Comparison of ENCODE assay signal across 1 cellular context in the genomic region with DNA sequence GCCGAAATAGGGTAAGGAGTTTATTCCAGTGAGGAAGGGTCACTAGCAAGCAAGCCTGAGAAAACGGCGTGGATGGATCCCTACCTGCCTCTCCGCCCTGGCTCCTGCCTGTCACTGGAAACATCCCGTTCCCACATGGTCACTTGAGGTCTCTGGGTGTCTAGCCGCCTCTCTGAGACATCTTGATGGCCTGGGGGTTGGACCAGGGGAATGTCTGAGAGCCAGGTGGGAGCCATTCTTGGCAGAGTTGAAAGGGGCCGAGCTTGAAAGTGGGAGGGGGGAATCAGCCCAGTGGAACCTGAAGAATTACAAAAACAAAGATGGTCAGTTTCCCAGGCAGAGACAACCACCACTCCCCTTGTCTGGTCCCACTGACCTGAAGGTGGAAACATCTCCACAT.
TF ChIP-seq lines count a peak whose summit lies in the region.

No MANE protein-coding gene starts in this region.

TF ChIP-seq in HCT116, 20 proteins besides CTCF, POLR2A, EP300 and RAD21:
- TF ChIP-seq FOSL1 (IDR thresholded peaks at IDR 0.05; ENCODE audit: low read depth) (no peak), EGR1 (IDR thresholded peaks at IDR 0.05; ENCODE audit: low read depth) (no peak), JUND (IDR thresholded peaks at IDR 0.05) (no peak), POLR2AphosphoS5 (IDR thresholded peaks at IDR 0.05; ENCODE audit: low read depth, low read length) (no peak), CBX3 (IDR thresholded peaks at IDR 0.05; ENCODE audit: low read depth) (no peak), SRF (IDR thresholded peaks at IDR 0.05; ENCODE audit: low read depth) (no peak), ELF1 (IDR thresholded peaks at IDR 0.05; ENCODE audit: borderline replicate concordance, low read depth) (no peak), ATF3 (IDR thresholded peaks at IDR 0.05) (no peak), EZH2 (IDR thresholded peaks at IDR 0.05) (no peak), SP1 (IDR thresholded peaks at IDR 0.05; ENCODE audit: low read depth) (no peak), ZFX (IDR thresholded peaks at IDR 0.05) (no peak), MAX (IDR thresholded peaks at IDR 0.05) (no peak), YY1 (IDR thresholded peaks at IDR 0.05; ENCODE audit: extremely low read depth, insufficient replicate concordance, low read depth, low read length) (no peak), EZH2phosphoT487 (IDR thresholded peaks at IDR 0.05; ENCODE audit: borderline replicate concordance) (no peak), CEBPB (IDR thresholded peaks at IDR 0.05; ENCODE audit: low read depth) (no peak), TCF7L2 (IDR thresholded peaks at IDR 0.05; ENCODE audit: borderline replicate concordance, extremely low read depth, insufficient read depth, insufficient read length) (no peak), ZNF274 (IDR thresholded peaks at IDR 0.05; ENCODE audit: low read depth, low read length) (no peak), SIN3A (IDR thresholded peaks at IDR 0.05; ENCODE audit: low read depth) (no peak), ZBTB33 (IDR thresholded peaks at IDR 0.05; ENCODE audit: extremely low read depth, insufficient replicate concordance, low read length) (no peak)
- TF ChIP-seq, protein P1, sequence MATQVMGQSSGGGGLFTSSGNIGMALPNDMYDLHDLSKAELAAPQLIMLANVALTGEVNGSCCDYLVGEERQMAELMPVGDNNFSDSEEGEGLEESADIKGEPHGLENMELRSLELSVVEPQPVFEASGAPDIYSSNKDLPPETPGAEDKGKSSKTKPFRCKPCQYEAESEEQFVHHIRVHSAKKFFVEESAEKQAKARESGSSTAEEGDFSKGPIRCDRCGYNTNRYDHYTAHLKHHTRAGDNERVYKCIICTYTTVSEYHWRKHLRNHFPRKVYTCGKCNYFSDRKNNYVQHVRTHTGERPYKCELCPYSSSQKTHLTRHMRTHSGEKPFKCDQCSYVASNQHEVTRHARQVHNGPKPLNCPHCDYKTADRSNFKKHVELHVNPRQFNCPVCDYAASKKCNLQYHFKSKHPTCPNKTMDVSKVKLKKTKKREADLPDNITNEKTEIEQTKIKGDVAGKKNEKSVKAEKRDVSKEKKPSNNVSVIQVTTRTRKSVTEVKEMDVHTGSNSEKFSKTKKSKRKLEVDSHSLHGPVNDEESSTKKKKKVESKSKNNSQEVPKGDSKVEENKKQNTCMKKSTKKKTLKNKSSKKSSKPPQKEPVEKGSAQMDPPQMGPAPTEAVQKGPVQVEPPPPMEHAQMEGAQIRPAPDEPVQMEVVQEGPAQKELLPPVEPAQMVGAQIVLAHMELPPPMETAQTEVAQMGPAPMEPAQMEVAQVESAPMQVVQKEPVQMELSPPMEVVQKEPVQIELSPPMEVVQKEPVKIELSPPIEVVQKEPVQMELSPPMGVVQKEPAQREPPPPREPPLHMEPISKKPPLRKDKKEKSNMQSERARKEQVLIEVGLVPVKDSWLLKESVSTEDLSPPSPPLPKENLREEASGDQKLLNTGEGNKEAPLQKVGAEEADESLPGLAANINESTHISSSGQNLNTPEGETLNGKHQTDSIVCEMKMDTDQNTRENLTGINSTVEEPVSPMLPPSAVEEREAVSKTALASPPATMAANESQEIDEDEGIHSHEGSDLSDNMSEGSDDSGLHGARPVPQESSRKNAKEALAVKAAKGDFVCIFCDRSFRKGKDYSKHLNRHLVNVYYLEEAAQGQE (IDR thresholded peaks at IDR 0.05; ENCODE audit: low read depth) = no peak
TF ChIP-seq in HCT116: peak in this region for 0.
